Comparison of ENCODE assay signal across 8 cellular contexts in the genomic region with DNA sequence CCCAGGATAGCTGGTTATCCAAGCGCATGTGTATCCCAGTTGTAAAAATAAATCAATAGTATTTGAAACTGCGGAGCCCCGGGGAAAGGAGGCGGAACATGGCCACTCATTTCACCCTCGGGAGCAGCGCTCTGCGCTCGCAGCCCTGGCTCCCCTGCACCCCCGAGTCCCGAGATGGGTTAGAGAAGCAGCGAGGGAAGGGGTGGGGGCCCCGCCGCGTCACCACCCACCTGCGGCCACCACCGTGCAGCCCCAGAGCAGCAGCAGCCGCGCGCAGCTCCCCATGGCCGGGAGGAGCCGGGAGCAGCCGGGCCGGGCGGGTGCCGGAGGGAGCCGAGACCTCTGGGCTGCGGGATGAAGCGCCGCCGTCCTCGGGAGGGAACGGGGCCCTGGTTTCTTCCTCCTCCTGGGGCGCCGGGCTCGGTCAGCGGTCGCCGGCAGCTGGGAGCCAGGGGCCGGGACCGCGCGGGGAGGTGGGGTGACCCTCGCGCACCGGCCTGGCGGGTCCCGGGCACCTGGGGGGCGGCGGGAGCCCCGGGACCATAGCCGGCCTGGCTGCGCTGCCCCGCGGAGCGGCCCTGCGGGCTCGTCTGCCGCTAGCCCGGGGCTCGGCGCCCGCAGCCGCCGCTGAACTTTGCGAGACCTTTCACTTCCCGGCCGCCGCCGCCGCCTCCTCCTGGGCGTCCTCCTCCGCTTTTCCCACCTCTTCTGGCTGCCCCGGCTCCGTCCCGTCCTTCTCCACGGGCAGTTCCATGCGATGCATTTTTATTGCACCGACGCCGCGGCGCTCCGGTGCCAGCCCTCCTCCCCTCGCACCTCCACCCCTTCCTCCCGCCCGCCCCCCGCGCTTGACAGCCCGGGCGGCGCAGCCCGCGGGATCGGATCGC. TPM values are rescaled to one million over a fixed set of nuclear protein-coding genes. Genes with fewer than 3 reads are reported as not detected.
DNase-seq lines count a peak whose midpoint lies in the region; ATAC-seq and FAIRE-seq lines count a peak whose summit lies in the region.

A gene (minus strand): TSS at position 740 of the 887 bp plus-strand sequence. CDS start 455 bp downstream, at position 285.

- H2AFZ ChIP-seq in neuron (ENCODE audit: low read depth, low read length), result peak within 1 kb of the TSS; percentile 95

- peaks cover 15% of the 10 kb centered on the region for H3K4me1 ChIP-seq in neuron (ENCODE audit: insufficient read depth, low read length)

- H3K27me3 ChIP-seq in MG63 (no peaks in the 10 kb centered on the region), neuron (ENCODE audit: insufficient read depth, low read length) (peaks cover 84% of the 10 kb centered on the region)

- DNase-seq in activated effector memory CD4-positive, alpha-beta T cell treated with anti-CD3 and anti-CD28 coated beads, Interleukin-2, amount 50 U/mL, for 16 hours, result peak; percentile 63
- DNase-seq in activated effector memory CD4-positive, alpha-beta T cell treated with Interleukin-2 at 50 U/mL for 16 hours, result no peak
- DNase-seq in MG63 (peak; percentile 71), frontal cortex (ENCODE audit: low spot score in 2 of 2) (peak in 1 of 2 donors; percentile 32)
- DNase-seq in activated T-cell treated with anti-CD3 and anti-CD28 coated beads, Interleukin-2, amount 50 U/mL, for 48 hours, result peak; percentile 34 to 49

- no peak for FAIRE-seq in frontal cortex (lab: Jason Lieb, UNC)

- peak within 1 kb of the TSS; percentile 66 for H3K4me3 ChIP-seq in MG63
- H3K4me3 ChIP-seq in neuron (ENCODE audit: low read length), result peak within 1 kb of the TSS; percentile 44

- H3K9me3 ChIP-seq in MG63 (no peaks in the 10 kb centered on the region), neuron (ENCODE audit: low read length) (no peaks in the 10 kb centered on the region)

- ATAC-seq in HG02610 (IDR thresholded peaks at IDR 0.05; ENCODE audit: unreplicated experiment) (no peak), GM21360 (IDR thresholded peaks at IDR 0.05; ENCODE audit: unreplicated experiment) (no peak)

- H3K36me3 ChIP-seq in MG63 (peaks cover 23% of the 10 kb centered on the region), neuron (ENCODE audit: insufficient read depth, low read length) (no peaks in the 10 kb centered on the region)

RNA-seq across cellular contexts. Expression of the gene that starts here (rescaled TPM):
- total RNA-seq in MG63 (2014; rRNA removed; shearing (Covaris generic); ENCODE audit: low replicate concordance), result 39.1 and 43.1 TPM in 2 replicates
- total RNA-seq in frontal cortex, result 60.3 TPM
